In the genomic region with DNA sequence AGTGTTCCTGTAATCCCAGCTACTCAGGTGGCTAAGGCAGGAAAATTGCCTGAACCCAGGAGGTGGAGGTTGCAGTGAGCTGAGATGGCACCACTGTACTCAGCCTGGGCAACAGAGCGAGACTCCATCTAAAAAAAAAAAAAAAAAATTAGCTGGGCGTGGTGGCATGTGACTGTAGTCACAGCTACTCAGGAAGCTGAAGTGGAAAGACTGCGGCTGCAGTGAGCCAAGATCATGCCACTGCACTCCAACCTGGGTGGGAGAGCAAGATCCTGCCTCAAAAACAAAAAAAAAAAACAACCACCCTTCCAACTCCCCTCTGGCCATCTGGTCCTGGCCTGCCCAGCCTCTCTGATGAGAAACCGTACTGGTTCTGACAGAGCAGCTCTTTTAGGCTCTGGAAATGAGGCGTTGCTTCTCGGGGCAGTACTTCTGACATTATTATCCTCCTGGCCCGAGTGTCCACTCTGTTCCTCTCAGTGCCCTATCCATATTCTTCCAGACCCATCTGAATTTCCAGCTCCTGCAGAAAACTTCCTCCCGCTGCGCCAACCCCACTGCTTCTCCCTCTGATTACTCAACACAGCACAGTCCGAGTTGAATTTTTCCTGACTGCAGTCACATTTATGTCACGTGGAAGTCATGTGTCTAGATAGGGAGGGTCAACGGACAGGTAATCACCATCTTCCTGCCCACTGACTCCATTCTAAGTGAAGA, we compare ENCODE assay signal across 10 cellular contexts. TPM values are rescaled to one million over a fixed set of nuclear protein-coding genes. Genes with fewer than 3 reads are reported as not detected.
A peak's percentile ranks its signal among the peaks of the same experiment; 100 is the strongest.
DNase-seq lines count a peak whose midpoint lies in the region; ATAC-seq and TF ChIP-seq lines count a peak whose summit lies in the region.
"Had no signal": no experiment of that assay in that cellular context is flagged by ENCODE, and none has a peak within 500 bp of the region (broad histone marks: within the 10 kb centered on the region; RNA-seq: fewer than 3 reads in every experiment).

No MANE protein-coding gene starts in this region.

- no peak for TF ChIP-seq CTCF in progenitor cell of endocrine pancreas (IDR thresholded peaks at IDR 0.05; ENCODE audit: unreplicated experiment)

- no peaks in the 10 kb centered on the region for H3K9me3 Mint-ChIP-seq in activated T-helper 17 cell treated with anti-CD3 and anti-CD28 coated beads, Interleukin-2, amount 50 U/mL, for 72 hours
- no peaks in the 10 kb centered on the region for H3K9me3 Mint-ChIP-seq in progenitor cell of endocrine pancreas (ENCODE audit: low read depth)

- H3K4me3 Mint-ChIP-seq in activated T-helper 17 cell treated with anti-CD3 and anti-CD28 coated beads, Interleukin-2, amount 50 U/mL, for 72 hours, result no peak overlapping the region
- no peak overlapping the region for H3K4me3 Mint-ChIP-seq in progenitor cell of endocrine pancreas (ENCODE audit: low read depth)
- H3K4me3 Mint-ChIP-seq: activated CD8-positive, alpha-beta memory T cell treated with anti-CD3 and anti-CD28 coated beads, Interleukin-2, amount 10 ng/mL, durations not matched to agents 7 days and 5 days had no signal

- no peaks in the 10 kb centered on the region for H3K27me3 Mint-ChIP-seq in activated T-helper 17 cell treated with anti-CD3 and anti-CD28 coated beads, Interleukin-2, amount 50 U/mL, for 72 hours
- H3K27me3 Mint-ChIP-seq in progenitor cell of endocrine pancreas, result no peaks in the 10 kb centered on the region
- H3K27me3 Mint-ChIP-seq: activated CD8-positive, alpha-beta memory T cell treated with anti-CD3 and anti-CD28 coated beads, Interleukin-2, amount 10 ng/mL, durations not matched to agents 7 days and 5 days had no signal

- peak; percentile 57 for DNase-seq in EH (ENCODE audit: low read depth)
- peak; percentile 48 for DNase-seq in foreskin melanocyte
- DNase-seq in progenitor cell of endocrine pancreas (ENCODE audit: low spot score, unreplicated experiment), result no peak
- DNase-seq in posterior vena cava (ENCODE audit: low spot score), result no peak
- no peak for DNase-seq in ureter (ENCODE audit: low spot score)
- DNase-seq: activated CD8-positive, alpha-beta memory T cell treated with anti-CD3 and anti-CD28 coated beads, Interleukin-2, amount 10 ng/mL, durations not matched to agents 7 days and 5 days; NCI-H2029 had no signal

- intact Hi-C loops in posterior vena cava (cut with DNase I), result no loop called here

- peaks cover 25% of the 10 kb centered on the region for H3K4me1 Mint-ChIP-seq in activated T-helper 17 cell treated with anti-CD3 and anti-CD28 coated beads, Interleukin-2, amount 50 U/mL, for 72 hours
- H3K4me1 Mint-ChIP-seq in progenitor cell of endocrine pancreas (ENCODE audit: low read depth), result peaks cover 8% of the 10 kb centered on the region

- H3K27ac Mint-ChIP-seq in activated T-helper 17 cell treated with anti-CD3 and anti-CD28 coated beads, Interleukin-2, amount 50 U/mL, for 72 hours, result peak overlapping the region; percentile 61
- H3K27ac Mint-ChIP-seq in progenitor cell of endocrine pancreas, result peak overlapping the region; percentile 36
- H3K27ac Mint-ChIP-seq: activated CD8-positive, alpha-beta memory T cell treated with anti-CD3 and anti-CD28 coated beads, Interleukin-2, amount 10 ng/mL, durations not matched to agents 7 days and 5 days had no signal

- ATAC-seq in activated T-helper 17 cell treated with anti-CD3 and anti-CD28 coated beads, Interleukin-2, amount 50 U/mL, for 72 hours (replicated peaks), result no peak
- ATAC-seq in GM19328 (IDR thresholded peaks at IDR 0.05; ENCODE audit: unreplicated experiment) (no peak), GM21576 (IDR thresholded peaks at IDR 0.05; ENCODE audit: unreplicated experiment) (no peak)
- ATAC-seq: activated CD8-positive, alpha-beta memory T cell treated with anti-CD3 and anti-CD28 coated beads, Interleukin-2, amount 10 ng/mL, durations not matched to agents 7 days and 5 days had no signal

- H3K36me3 Mint-ChIP-seq in activated T-helper 17 cell treated with anti-CD3 and anti-CD28 coated beads, Interleukin-2, amount 50 U/mL, for 72 hours (ENCODE audit: low read depth), result peaks cover 76% of the 10 kb centered on the region
- peaks cover 12% of the 10 kb centered on the region for H3K36me3 Mint-ChIP-seq in progenitor cell of endocrine pancreas (ENCODE audit: insufficient read depth)

RNA-seq across cellular contexts. Expression of a gene that starts 13.3 kb away (rescaled TPM):
- total RNA-seq in activated T-helper 17 cell treated with anti-CD3 and anti-CD28 coated beads, Interleukin-2, amount 50 U/mL, for 72 hours, result 100 to 1,000 TPM in 1 of 2 donors, 10 to 100 TPM in 1; 87.2 to 138 TPM
- 87.5 and 89.9 TPM in 2 replicates for total RNA-seq in progenitor cell of endocrine pancreas
- 10 to 100 TPM; 42.0 to 59.7 TPM for total RNA-seq in posterior vena cava
- total RNA-seq in ureter, result 99.4 TPM

RNA-seq across cellular contexts. Expression of a gene that starts 44.0 kb away (rescaled TPM):
- total RNA-seq in activated T-helper 17 cell treated with anti-CD3 and anti-CD28 coated beads, Interleukin-2, amount 50 U/mL, for 72 hours, result 10 to 100 TPM; 21.2 to 29.4 TPM
- 24.9 and 28.3 TPM in 2 replicates for total RNA-seq in progenitor cell of endocrine pancreas
- total RNA-seq in posterior vena cava, result 10 to 100 TPM; 13.5 to 17.4 TPM
- total RNA-seq in ureter, result 45.6 TPM

Comparison
In these comparisons a context has a peak if more than half of its experiments do, and no peak if none do; other contexts are left out.
1. DNase-seq: peak in EH (single experiment) and foreskin melanocyte (single experiment); none in progenitor cell of endocrine pancreas (single experiment), posterior vena cava (single experiment) and ureter (single experiment).